Comparison of ENCODE assay signal across 12 cellular contexts in the genomic region with DNA sequence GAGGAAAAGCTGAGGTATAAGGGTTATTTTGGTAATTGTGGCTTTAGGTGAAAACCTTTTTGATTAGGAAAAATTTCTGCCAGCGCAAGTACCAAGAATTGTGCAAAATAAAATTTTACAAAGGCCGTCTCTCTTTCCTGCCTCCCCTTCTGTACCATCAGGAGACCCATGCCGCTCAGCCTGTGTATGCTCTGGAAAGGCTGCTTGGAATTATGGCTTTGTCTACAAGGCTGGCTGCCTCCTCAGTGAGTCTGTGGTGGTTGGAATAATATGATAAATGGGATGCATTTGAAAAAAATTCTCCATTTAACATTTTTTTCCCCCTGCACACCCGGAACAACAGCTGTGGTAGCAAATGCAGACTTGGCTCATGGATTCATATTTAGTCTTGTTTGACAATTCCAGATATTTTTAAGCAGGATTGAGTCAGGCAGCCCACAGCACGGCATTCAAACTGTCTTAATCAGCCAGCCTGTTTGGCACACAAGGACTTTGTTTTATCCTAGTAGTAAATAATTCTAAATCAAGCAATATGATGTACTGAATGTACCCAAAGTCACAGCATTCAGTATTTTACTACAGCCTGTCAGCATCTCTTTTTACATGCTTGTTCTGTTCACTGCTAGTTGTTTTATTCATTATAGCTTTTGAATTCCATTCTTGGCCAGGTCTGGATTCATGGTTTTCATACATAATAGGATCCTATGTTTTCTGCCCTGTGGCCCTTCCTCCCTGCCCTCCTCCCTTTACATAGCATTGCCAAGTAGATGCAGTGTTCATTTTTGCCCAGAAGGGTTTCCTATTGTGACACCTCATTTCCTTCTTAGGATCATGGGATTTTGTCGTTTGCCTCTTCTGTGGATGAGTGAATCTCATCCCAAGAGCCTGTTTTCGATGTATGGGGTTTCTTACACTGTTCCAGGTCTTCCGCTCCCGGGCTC.
DNase-seq lines count a peak whose midpoint lies in the region; ATAC-seq and TF ChIP-seq lines count a peak whose summit lies in the region.
"Had no signal": no experiment of that assay in that cellular context is flagged by ENCODE, and none has a peak within 500 bp of the region (broad histone marks: within the 10 kb centered on the region; RNA-seq: fewer than 3 reads in every experiment).

No MANE protein-coding gene starts in this region.

- no peaks in the 10 kb centered on the region for H3K27me3 ChIP-seq in AG04450 (ENCODE audit: control insufficient read depth, insufficient read depth, low read length)
- H3K27me3 ChIP-seq in neural cell (ENCODE audit: insufficient read depth, low read depth, low read length) = no peaks in the 10 kb centered on the region
- H3K27me3 ChIP-seq: BLaER1 treated with 17β-estradiol and CSF1 and Interleukin-3, amounts not matched to agents 10 nM and 100 nM; ovary had no signal

- DNase-seq in AG04450 (ENCODE audit: low read depth, low spot score) (peak; percentile 29), NCI-H446 (lab: John Stamatoyannopoulos, UW) (peak; percentile 77 to 90), epithelial cell of prostate (ENCODE audit: low read depth, low spot score) (no peak), OCI-LY7 (ENCODE audit: low spot score) (no peak), T-helper 9 cell (no peak)
- DNase-seq: glutamatergic neuron, NCI-H226 had no signal

- H3K4me2 ChIP-seq in neural cell (ENCODE audit: low read length) = no peak overlapping the region
- H3K4me2 ChIP-seq in OCI-LY7 (ENCODE audit: low read length) = no peak overlapping the region
- H3K4me2 ChIP-seq: BLaER1 treated with 17β-estradiol and CSF1 and Interleukin-3, amounts not matched to agents 10 nM and 100 nM had no signal

- H3K36me3 ChIP-seq in neural cell (ENCODE audit: insufficient read depth, low read length) (no peaks in the 10 kb centered on the region), OCI-LY7 (ENCODE audit: insufficient read depth, low read length) (no peaks in the 10 kb centered on the region)
- H3K36me3 ChIP-seq: BLaER1 treated with 17β-estradiol and CSF1 and Interleukin-3, amounts not matched to agents 10 nM and 100 nM; ovary had no signal

- no peaks in the 10 kb centered on the region for H3F3A ChIP-seq in neural cell (ENCODE audit: insufficient read depth, low read length, poor library complexity, severe bottlenecking)

- H3K9ac ChIP-seq in neural cell (ENCODE audit: low read length) = no peak overlapping the region
- H3K9ac ChIP-seq: BLaER1 treated with 17β-estradiol and CSF1 and Interleukin-3, amounts not matched to agents 10 nM and 100 nM had no signal

- no TSS peak for BruUV-seq in OCI-LY7 (replicated peaks; lab: Mats Ljungman, UMichigan)

- H3K79me2 ChIP-seq in neural cell (replicated peaks; ENCODE audit: insufficient read depth, low read length) = peaks cover 6% of the 10 kb centered on the region
- no peaks in the 10 kb centered on the region for H3K79me2 ChIP-seq in OCI-LY7 (ENCODE audit: insufficient read depth, low read depth, low read length)

- CTCF ChIA-PET in AG04450 (lab: Charles Lee) = interaction anchor here (0.6 to 0.9 kb wide), 3 partner anchors 45 to 1171 kb away, joined by 3 read pairs; no protein-coding TSS in a partner anchor
- CTCF ChIA-PET in OCI-LY7 (lab: Charles Lee; ENCODE audit: unreplicated experiment) = no interaction called here

- no peak for TF ChIP-seq EP300 in neural cell (conservative IDR thresholded peaks at IDR 0.05; ENCODE audit: poor library complexity, severe bottlenecking)

- H3K9me3 ChIP-seq in AG04450 (ENCODE audit: control insufficient read depth, insufficient read depth, low read length) = no peaks in the 10 kb centered on the region
- no peaks in the 10 kb centered on the region for H3K9me3 ChIP-seq in neural cell (ENCODE audit: low read length)
- no peaks in the 10 kb centered on the region for H3K9me3 ChIP-seq in OCI-LY7 (ENCODE audit: low read length)
- H3K9me3 ChIP-seq: BLaER1 treated with 17β-estradiol and CSF1 and Interleukin-3, amounts not matched to agents 10 nM and 100 nM; ovary had no signal

- H3K27ac ChIP-seq in AG04450 (ENCODE audit: low read depth, low read length) = peak overlapping the region; percentile 11
- H3K27ac ChIP-seq in epithelial cell of prostate = peak overlapping the region; percentile 18
- H3K27ac ChIP-seq in neural cell (ENCODE audit: low read length) = no peak overlapping the region
- H3K27ac ChIP-seq in OCI-LY7 (ENCODE audit: low read depth, low read length, poor library complexity, severe bottlenecking) = no peak overlapping the region
- H3K27ac ChIP-seq: BLaER1 treated with 17β-estradiol and CSF1 and Interleukin-3, amounts not matched to agents 10 nM and 100 nM; ovary had no signal

- peak overlapping the region; percentile 4 for H2AFZ ChIP-seq in neural cell (ENCODE audit: low read depth, low read length)
- H2AFZ ChIP-seq in OCI-LY7 (ENCODE audit: low read length) = no peak overlapping the region

- H3K9me2 ChIP-seq in neural cell (ENCODE audit: insufficient read depth, low read length) (no peaks in the 10 kb centered on the region), OCI-LY7 (ENCODE audit: insufficient read depth, low read length) (no peaks in the 10 kb centered on the region)

- H3K4me1 ChIP-seq in OCI-LY7 (ENCODE audit: insufficient read depth, low read length, poor library complexity, severe bottlenecking) = no peaks in the 10 kb centered on the region
- H3K4me1 ChIP-seq: BLaER1 treated with 17β-estradiol and CSF1 and Interleukin-3, amounts not matched to agents 10 nM and 100 nM had no signal

- no peak for ATAC-seq in HG02678 (IDR thresholded peaks at IDR 0.05; ENCODE audit: unreplicated experiment)
- ATAC-seq in GM19397 (IDR thresholded peaks at IDR 0.05; ENCODE audit: unreplicated experiment) = no peak

- H3K4me3 ChIP-seq in AG04450 (ENCODE audit: low read depth, low read length) = no peak overlapping the region
- no peak overlapping the region for H3K4me3 ChIP-seq in neural cell (ENCODE audit: low read length)
- H3K4me3 ChIP-seq in OCI-LY7 (ENCODE audit: low read depth, low read length, poor library complexity, severe bottlenecking) = no peak overlapping the region
- H3K4me3 ChIP-seq: BLaER1 treated with 17β-estradiol and CSF1 and Interleukin-3, amounts not matched to agents 10 nM and 100 nM; ovary had no signal

- H4K20me1 ChIP-seq in neural cell (ENCODE audit: insufficient read depth) (no peaks in the 10 kb centered on the region), OCI-LY7 (ENCODE audit: insufficient read depth, low read length) (no peaks in the 10 kb centered on the region)

- POLR2A ChIA-PET in AG04450 (lab: Yijun Ruan, JAX) = interaction anchor here (1.7 kb wide), 1 partner anchor 68 kb away, joined by 5 read pairs; a partner anchor contains a TSS
- POLR2A ChIA-PET in OCI-LY7 (lab: Charles Lee) = interaction anchor here (0.8 kb wide), 1 partner anchor 20 kb away, joined by 3 read pairs; no protein-coding TSS in a partner anchor

- TF ChIP-seq CTCF in AG04450 (IDR thresholded peaks at IDR 0.05; ENCODE audit: low read depth, low read length) (no peak), neural cell (IDR thresholded peaks at IDR 0.05; ENCODE audit: poor library complexity, severe bottlenecking) (no peak), OCI-LY7 (conservative IDR thresholded peaks at IDR 0.05; ENCODE audit: low read length) (no peak)

- intact Hi-C loops in OCI-LY7 (cut with micrococcal nuclease; ENCODE audit: unreplicated experiment) = no loop called here

- no peak for TF ChIP-seq RAD21 in neural cell (conservative IDR thresholded peaks at IDR 0.05)

TF ChIP-seq in neural cell, 6 proteins besides CTCF, POLR2A, EP300 and RAD21:
- TF ChIP-seq EZH2 (IDR thresholded peaks at IDR 0.05; ENCODE audit: borderline replicate concordance, insufficient read depth, low read length, poor library complexity, severe bottlenecking) (no peak), TAF1 (IDR thresholded peaks at IDR 0.05; ENCODE audit: low read depth) (no peak), SMC3 (conservative IDR thresholded peaks at IDR 0.05; ENCODE audit: poor library complexity) (no peak), POLR2AphosphoS5 (IDR thresholded peaks at IDR 0.05) (no peak), MXI1 (conservative IDR thresholded peaks at IDR 0.05; ENCODE audit: poor library complexity, severe bottlenecking) (no peak)
- TF ChIP-seq, protein P1, sequence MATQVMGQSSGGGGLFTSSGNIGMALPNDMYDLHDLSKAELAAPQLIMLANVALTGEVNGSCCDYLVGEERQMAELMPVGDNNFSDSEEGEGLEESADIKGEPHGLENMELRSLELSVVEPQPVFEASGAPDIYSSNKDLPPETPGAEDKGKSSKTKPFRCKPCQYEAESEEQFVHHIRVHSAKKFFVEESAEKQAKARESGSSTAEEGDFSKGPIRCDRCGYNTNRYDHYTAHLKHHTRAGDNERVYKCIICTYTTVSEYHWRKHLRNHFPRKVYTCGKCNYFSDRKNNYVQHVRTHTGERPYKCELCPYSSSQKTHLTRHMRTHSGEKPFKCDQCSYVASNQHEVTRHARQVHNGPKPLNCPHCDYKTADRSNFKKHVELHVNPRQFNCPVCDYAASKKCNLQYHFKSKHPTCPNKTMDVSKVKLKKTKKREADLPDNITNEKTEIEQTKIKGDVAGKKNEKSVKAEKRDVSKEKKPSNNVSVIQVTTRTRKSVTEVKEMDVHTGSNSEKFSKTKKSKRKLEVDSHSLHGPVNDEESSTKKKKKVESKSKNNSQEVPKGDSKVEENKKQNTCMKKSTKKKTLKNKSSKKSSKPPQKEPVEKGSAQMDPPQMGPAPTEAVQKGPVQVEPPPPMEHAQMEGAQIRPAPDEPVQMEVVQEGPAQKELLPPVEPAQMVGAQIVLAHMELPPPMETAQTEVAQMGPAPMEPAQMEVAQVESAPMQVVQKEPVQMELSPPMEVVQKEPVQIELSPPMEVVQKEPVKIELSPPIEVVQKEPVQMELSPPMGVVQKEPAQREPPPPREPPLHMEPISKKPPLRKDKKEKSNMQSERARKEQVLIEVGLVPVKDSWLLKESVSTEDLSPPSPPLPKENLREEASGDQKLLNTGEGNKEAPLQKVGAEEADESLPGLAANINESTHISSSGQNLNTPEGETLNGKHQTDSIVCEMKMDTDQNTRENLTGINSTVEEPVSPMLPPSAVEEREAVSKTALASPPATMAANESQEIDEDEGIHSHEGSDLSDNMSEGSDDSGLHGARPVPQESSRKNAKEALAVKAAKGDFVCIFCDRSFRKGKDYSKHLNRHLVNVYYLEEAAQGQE (IDR thresholded peaks at IDR 0.05; ENCODE audit: borderline replicate concordance) = no peak

Comparison
In these comparisons a context has a peak if more than half of its experiments do, and no peak if none do; other contexts are left out.
1. DNase-seq: peak in AG04450 (single experiment) and NCI-H446 (2 of 2); none in epithelial cell of prostate (single experiment), OCI-LY7 (single experiment) and T-helper 9 cell (single experiment).
2. H3K27ac ChIP-seq: peak in AG04450 (single experiment) and epithelial cell of prostate (single experiment); none in neural cell (single experiment) and OCI-LY7 (single experiment).